In genomic region chr20:53494753-53495152, GRCh38 we compare ENCODE assay signal across 1 cellular context.
TF ChIP-seq lines count a peak whose summit lies in the region.

No MANE protein-coding gene starts in this region.

TF ChIP-seq in A549, 52 proteins besides CTCF, POLR2A, EP300 and RAD21 (continued from another document):
- TF ChIP-seq ATOH8 (CRISPR knock-in tag; IDR thresholded peaks at IDR 0.05; ENCODE audit: low read depth) = no peak
- TF ChIP-seq HOXA7 (CRISPR knock-in tag; IDR thresholded peaks at IDR 0.05) = no peak
- no peak for TF ChIP-seq REST (IDR thresholded peaks at IDR 0.05)
TF ChIP-seq in A549: peak in this region for 1.
